ENCODE assay signal across 24 cellular contexts in the genomic region with DNA sequence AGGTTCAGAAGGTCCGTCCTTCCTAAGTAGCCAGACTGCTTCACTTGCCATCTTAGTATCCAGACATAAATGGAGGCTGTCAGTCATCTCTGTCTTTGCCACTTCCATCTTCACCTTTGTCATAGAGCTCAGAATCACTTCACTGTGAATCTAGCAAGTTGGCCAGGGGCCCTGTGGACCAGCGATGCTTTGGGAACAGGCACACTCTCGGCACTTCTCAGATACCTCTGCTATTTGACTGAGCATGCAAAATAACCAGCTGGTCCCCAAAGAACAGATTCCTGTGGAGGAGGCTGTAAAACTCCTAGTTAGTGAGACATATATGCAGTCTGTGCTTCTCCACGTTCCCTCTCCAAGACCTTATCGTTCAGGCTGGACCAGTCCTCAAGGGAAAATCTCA.
"Had no signal": no experiment of that assay in that cellular context is flagged by ENCODE, and none has a peak within 500 bp of the region (broad histone marks: within the 10 kb centered on the region; RNA-seq: fewer than 3 reads in every experiment).

No MANE protein-coding gene starts in this region.

- H3K27ac ChIP-seq: colonic mucosa, coronary artery, epithelial cell of prostate, esophagus muscularis mucosa, esophagus squamous epithelium, foreskin keratinocyte, gastrocnemius medialis, gastroesophageal sphincter, heart left ventricle, heart right ventricle had no signal

- H3K4me3 Mint-ChIP-seq: dendritic cell treated with granulocyte-macrophage colony-stimulating factor and Interleukin-4, amounts not matched to agents 40 ng/mL and 50 ng/mL, for 4 days; effector memory CD8-positive, alpha-beta T cell; endodermal cell had no signal

- DNase-seq: colonic mucosa; cortex of kidney; dermis blood vessel endothelial cell; effector CD4-positive, alpha-beta T cell; effector CD8-positive, alpha-beta T cell; effector memory CD4-positive, alpha-beta T cell; effector memory CD8-positive, alpha-beta T cell; endodermal cell; erythroblast; esophagus squamous epithelium; foreskin fibroblast; foreskin keratinocyte; foreskin melanocyte; gastrocnemius medialis; glutamatergic neuron; head of caudate nucleus; heart left ventricle; heart right ventricle had no signal

- H3K27ac Mint-ChIP-seq: dendritic cell treated with granulocyte-macrophage colony-stimulating factor and Interleukin-4, amounts not matched to agents 40 ng/mL and 50 ng/mL, for 4 days; effector memory CD8-positive, alpha-beta T cell; endodermal cell had no signal

- H3K4me1 ChIP-seq: colonic mucosa, esophagus muscularis mucosa, esophagus squamous epithelium, foreskin keratinocyte, gastroesophageal sphincter, heart left ventricle, heart right ventricle had no signal

- H3K9me3 ChIP-seq: colonic mucosa, esophagus squamous epithelium, gastrocnemius medialis had no signal

- H3K36me3 ChIP-seq: colonic mucosa, esophagus muscularis mucosa, esophagus squamous epithelium, gastrocnemius medialis, gastroesophageal sphincter, heart left ventricle, heart right ventricle had no signal

- H3K9me3 Mint-ChIP-seq: dendritic cell treated with granulocyte-macrophage colony-stimulating factor and Interleukin-4, amounts not matched to agents 40 ng/mL and 50 ng/mL, for 4 days; effector memory CD8-positive, alpha-beta T cell had no signal

- H3K4me3 ChIP-seq: colonic mucosa, coronary artery, dorsolateral prefrontal cortex, esophagus muscularis mucosa, esophagus squamous epithelium, gastrocnemius medialis, gastroesophageal sphincter, heart left ventricle, heart right ventricle had no signal

- H3K27me3 ChIP-seq: colonic mucosa, esophagus muscularis mucosa, foreskin keratinocyte, gastrocnemius medialis had no signal
